In the genomic region with DNA sequence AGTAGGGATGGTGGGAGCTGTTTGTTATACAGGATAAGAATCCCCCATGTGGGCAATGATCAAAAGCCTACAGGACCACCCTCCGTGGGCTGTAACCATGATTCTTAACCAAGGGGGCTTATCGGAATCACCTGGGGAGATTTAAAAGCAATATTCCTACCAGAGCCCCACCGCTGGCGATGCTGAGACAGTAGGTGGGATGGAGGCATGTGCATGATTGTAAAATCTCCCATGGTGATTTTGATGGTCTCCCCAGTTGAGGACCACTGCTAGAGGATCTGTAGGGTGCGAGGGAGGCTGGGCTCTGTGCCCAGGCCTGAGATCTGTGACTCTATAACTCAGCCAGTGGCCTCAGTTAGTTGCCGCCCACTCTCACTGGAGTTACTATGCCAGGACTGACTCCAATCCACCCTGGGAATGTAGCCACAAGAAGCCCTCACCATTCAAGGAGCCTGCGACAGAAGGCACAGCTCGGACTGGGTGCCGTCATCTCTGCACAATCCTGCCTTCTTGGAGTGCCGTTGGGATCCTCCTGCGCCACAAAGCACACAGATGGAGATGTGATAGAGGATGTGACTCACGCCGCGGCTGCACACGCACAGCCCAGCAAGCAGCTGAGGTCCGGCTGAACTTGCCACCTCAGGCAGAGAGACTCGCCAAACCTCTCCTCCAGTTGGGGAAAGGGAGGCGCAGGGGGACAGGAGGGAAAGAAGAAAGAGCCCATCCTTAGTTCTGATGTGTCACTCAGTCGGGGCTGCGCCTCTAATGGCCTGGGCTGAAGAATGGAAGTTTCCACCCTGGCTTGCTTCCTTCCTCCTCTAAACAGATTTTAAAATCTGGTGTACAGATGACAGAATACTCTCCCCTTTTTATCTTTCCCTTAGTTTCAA, we compare ENCODE assay signal across 1 cellular context.
TF ChIP-seq lines count a peak whose summit lies in the region.

No MANE protein-coding gene starts in this region.

TF ChIP-seq in K562, 482 proteins besides CTCF, POLR2A, EP300 and RAD21 (continued from another document and continues in another):
- TF ChIP-seq, protein P1, sequence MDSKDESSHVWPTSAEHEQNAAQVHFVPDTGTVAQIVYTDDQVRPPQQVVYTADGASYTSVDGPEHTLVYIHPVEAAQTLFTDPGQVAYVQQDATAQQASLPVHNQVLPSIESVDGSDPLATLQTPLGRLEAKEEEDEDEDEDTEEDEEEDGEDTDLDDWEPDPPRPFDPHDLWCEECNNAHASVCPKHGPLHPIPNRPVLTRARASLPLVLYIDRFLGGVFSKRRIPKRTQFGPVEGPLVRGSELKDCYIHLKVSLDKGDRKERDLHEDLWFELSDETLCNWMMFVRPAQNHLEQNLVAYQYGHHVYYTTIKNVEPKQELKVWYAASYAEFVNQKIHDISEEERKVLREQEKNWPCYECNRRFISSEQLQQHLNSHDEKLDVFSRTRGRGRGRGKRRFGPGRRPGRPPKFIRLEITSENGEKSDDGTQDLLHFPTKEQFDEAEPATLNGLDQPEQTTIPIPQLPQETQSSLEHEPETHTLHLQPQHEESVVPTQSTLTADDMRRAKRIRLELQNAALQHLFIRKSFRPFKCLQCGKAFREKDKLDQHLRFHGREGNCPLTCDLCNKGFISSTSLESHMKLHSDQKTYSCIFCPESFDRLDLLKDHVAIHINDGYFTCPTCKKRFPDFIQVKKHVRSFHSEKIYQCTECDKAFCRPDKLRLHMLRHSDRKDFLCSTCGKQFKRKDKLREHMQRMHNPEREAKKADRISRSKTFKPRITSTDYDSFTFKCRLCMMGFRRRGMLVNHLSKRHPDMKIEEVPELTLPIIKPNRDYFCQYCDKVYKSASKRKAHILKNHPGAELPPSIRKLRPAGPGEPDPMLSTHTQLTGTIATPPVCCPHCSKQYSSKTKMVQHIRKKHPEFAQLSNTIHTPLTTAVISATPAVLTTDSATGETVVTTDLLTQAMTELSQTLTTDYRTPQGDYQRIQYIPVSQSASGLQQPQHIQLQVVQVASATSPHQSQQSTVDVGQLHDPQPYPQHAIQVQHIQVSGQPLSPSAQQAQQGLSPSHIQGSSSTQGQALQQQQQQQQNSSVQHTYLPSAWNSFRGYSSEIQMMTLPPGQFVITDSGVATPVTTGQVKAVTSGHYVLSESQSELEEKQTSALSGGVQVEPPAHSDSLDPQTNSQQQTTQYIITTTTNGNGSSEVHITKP (IDR thresholded peaks at IDR 0.05; ENCODE audit: partially characterized antibody): peak; percentile 28
- TF ChIP-seq, protein P2, sequence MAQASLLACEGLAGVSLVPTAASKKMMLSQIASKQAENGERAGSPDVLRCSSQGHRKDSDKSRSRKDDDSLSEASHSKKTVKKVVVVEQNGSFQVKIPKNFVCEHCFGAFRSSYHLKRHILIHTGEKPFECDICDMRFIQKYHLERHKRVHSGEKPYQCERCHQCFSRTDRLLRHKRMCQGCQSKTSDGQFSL (CRISPR knock-in tag; IDR thresholded peaks at IDR 0.05): no peak
- TF ChIP-seq, protein P2 (tag; IDR thresholded peaks at IDR 0.05): no peak
- TF ChIP-seq TRIM24 (IDR thresholded peaks at IDR 0.05) (peak in 1 of 2 experiments; percentile 54; a peak in 1 of 4 replicates), NCOR1 (IDR thresholded peaks at IDR 0.05) (no peak), KDM1A (IDR thresholded peaks at IDR 0.05) (peak; percentile 90 to 93), TAF7 (tag; IDR thresholded peaks at IDR 0.05) (no peak), ARID1B (IDR thresholded peaks at IDR 0.05) (peak; percentile 87)
- TF ChIP-seq, protein P3, sequence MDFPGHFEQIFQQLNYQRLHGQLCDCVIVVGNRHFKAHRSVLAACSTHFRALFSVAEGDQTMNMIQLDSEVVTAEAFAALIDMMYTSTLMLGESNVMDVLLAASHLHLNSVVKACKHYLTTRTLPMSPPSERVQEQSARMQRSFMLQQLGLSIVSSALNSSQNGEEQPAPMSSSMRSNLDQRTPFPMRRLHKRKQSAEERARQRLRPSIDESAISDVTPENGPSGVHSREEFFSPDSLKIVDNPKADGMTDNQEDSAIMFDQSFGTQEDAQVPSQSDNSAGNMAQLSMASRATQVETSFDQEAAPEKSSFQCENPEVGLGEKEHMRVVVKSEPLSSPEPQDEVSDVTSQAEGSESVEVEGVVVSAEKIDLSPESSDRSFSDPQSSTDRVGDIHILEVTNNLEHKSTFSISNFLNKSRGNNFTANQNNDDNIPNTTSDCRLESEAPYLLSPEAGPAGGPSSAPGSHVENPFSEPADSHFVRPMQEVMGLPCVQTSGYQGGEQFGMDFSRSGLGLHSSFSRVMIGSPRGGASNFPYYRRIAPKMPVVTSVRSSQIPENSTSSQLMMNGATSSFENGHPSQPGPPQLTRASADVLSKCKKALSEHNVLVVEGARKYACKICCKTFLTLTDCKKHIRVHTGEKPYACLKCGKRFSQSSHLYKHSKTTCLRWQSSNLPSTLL (IDR thresholded peaks at IDR 0.05): no peak
- TF ChIP-seq, protein P4, sequence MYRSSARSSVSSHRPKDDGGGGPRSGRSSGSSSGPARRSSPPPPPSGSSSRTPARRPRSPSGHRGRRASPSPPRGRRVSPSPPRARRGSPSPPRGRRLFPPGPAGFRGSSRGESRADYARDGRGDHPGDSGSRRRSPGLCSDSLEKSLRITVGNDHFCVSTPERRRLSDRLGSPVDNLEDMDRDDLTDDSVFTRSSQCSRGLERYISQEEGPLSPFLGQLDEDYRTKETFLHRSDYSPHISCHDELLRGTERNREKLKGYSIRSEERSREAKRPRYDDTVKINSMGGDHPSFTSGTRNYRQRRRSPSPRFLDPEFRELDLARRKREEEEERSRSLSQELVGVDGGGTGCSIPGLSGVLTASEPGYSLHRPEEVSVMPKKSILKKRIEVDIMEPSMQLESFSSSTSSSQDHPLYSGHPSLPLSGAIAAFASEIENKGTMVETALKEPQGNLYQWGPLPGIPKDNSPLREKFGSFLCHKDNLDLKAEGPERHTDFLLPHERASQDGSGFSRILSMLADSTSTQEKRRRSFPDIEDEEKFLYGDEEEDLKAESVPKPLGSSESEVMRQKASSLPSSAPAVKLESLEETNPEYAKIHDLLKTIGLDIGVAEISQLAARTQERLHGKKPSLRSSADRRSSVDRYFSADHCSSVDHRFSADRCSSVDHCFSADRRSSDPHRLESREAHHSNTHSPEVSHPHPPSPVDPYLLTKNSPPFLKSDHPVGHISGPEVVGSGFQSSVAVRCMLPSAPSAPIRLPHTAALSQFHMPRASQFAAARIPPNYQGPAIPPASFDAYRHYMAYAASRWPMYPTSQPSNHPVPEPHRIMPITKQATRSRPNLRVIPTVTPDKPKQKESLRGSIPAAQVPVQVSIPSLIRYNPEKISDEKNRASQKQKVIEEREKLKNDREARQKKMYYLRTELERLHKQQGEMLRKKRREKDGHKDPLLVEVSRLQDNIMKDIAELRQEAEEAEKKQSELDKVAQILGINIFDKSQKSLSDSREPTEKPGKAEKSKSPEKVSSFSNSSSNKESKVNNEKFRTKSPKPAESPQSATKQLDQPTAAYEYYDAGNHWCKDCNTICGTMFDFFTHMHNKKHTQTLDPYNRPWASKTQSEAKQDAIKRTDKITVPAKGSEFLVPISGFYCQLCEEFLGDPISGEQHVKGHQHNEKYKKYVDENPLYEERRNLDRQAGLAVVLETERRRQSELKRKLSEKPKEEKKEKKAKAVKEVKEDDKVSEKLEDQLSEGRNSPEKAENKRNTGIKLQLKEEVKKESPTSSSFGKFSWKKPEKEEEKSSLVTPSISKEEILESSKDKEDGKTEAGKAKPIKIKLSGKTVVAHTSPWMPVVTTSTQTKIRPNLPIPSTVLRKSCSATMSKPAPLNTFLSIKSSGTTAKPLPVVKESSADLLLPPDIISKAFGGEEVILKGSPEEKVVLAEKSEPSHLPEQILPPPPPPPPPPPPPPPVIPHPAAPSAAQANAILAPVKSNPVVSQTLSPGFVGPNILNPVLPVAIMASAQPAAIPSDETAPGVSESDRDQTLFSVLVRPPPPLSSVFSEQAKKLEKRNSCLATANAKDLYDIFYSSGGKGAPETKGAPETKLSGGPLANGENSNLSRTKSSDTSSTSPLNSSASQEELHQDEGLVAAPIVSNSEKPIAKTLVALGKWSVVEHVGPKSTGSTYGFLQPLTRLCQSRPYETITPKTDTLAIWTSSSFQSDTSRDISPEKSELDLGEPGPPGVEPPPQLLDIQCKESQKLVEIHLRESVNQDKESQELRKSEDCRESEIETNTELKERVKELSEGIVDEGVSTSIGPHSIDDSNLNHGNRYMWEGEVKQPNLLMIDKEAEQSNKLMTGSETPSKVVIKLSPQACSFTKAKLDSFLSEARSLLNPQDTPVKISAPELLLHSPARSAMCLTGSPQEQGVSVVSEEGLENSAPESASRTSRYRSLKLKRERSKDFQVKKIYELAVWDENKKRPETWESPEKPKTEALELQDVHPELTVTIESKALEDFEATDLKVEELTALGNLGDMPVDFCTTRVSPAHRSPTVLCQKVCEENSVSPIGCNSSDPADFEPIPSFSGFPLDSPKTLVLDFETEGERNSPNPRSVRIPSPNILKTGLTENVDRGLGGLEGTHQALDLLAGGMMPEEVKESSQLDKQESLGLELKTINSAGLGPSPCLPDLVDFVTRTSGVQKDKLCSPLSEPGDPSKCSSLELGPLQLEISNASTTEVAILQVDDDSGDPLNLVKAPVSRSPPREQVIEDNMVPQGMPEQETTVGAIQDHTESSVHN (IDR thresholded peaks at IDR 0.05; ENCODE audit: borderline replicate concordance in 1 of 2, low read depth in 1 of 2): peak in 1 of 2 experiments; percentile 25; a peak in 1 of 4 replicates
- TF ChIP-seq, protein P5, sequence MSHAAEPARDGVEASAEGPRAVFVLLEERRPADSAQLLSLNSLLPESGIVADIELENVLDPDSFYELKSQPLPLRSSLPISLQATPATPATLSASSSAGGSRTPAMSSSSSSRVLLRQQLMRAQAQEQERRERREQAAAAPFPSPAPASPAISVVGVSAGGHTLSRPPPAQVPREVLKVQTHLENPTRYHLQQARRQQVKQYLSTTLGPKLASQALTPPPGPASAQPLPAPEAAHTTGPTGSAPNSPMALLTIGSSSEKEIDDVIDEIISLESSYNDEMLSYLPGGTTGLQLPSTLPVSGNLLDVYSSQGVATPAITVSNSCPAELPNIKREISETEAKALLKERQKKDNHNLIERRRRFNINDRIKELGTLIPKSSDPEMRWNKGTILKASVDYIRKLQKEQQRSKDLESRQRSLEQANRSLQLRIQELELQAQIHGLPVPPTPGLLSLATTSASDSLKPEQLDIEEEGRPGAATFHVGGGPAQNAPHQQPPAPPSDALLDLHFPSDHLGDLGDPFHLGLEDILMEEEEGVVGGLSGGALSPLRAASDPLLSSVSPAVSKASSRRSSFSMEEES (CRISPR knock-in tag; IDR thresholded peaks at IDR 0.05): no peak
- TF ChIP-seq, protein P6, sequence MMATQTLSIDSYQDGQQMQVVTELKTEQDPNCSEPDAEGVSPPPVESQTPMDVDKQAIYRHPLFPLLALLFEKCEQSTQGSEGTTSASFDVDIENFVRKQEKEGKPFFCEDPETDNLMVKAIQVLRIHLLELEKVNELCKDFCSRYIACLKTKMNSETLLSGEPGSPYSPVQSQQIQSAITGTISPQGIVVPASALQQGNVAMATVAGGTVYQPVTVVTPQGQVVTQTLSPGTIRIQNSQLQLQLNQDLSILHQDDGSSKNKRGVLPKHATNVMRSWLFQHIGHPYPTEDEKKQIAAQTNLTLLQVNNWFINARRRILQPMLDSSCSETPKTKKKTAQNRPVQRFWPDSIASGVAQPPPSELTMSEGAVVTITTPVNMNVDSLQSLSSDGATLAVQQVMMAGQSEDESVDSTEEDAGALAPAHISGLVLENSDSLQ (IDR thresholded peaks at IDR 0.05): peak; percentile 76
- TF ChIP-seq, protein P7, sequence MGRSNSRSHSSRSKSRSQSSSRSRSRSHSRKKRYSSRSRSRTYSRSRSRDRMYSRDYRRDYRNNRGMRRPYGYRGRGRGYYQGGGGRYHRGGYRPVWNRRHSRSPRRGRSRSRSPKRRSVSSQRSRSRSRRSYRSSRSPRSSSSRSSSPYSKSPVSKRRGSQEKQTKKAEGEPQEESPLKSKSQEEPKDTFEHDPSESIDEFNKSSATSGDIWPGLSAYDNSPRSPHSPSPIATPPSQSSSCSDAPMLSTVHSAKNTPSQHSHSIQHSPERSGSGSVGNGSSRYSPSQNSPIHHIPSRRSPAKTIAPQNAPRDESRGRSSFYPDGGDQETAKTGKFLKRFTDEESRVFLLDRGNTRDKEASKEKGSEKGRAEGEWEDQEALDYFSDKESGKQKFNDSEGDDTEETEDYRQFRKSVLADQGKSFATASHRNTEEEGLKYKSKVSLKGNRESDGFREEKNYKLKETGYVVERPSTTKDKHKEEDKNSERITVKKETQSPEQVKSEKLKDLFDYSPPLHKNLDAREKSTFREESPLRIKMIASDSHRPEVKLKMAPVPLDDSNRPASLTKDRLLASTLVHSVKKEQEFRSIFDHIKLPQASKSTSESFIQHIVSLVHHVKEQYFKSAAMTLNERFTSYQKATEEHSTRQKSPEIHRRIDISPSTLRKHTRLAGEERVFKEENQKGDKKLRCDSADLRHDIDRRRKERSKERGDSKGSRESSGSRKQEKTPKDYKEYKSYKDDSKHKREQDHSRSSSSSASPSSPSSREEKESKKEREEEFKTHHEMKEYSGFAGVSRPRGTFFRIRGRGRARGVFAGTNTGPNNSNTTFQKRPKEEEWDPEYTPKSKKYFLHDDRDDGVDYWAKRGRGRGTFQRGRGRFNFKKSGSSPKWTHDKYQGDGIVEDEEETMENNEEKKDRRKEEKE (IDR thresholded peaks at IDR 0.05; ENCODE audit: borderline replicate concordance in 1 of 2, control insufficient read depth in 1 of 2, low read depth in 2 of 2, low read length in 1 of 2): no peak; a peak in 1 of 4 replicates
- TF ChIP-seq, protein P8, sequence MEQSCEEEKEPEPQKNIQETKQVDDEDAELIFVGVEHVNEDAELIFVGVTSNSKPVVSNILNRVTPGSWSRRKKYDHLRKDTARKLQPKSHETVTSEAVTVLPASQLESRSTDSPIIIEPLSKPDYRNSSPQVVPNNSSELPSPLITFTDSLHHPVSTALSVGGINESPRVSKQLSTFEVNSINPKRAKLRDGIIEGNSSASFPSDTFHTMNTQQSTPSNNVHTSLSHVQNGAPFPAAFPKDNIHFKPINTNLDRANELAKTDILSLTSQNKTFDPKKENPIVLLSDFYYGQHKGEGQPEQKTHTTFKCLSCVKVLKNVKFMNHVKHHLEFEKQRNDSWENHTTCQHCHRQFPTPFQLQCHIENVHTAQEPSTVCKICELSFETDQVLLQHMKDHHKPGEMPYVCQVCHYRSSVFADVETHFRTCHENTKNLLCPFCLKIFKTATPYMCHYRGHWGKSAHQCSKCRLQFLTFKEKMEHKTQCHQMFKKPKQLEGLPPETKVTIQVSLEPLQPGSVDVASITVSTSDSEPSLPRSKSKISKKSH (CRISPR knock-in tag; IDR thresholded peaks at IDR 0.05): no peak
